In genomic region chr2:175166216-175166824, GRCh38 we compare ENCODE assay signal across 9 cellular contexts. TPM values are rescaled to one million over a fixed set of nuclear protein-coding genes. Genes with fewer than 3 reads are reported as not detected.
DNase-seq lines count a peak whose midpoint lies in the region; ATAC-seq and TF ChIP-seq lines count a peak whose summit lies in the region.
"Had no signal": no experiment of that assay in that cellular context is flagged by ENCODE, and none has a peak within 500 bp of the region (broad histone marks: within the 10 kb centered on the region; RNA-seq: fewer than 3 reads in every experiment).

No MANE protein-coding gene starts in this region.

- H3K4me1 ChIP-seq in right atrium auricular region (peaks cover 0 to 27% of the 10 kb centered on the region in 2 donors), upper lobe of right lung (peaks cover 18% of the 10 kb centered on the region)

- TF ChIP-seq CTCF in right atrium auricular region (IDR thresholded peaks at IDR 0.05) (no peak), kidney epithelial cell (IDR thresholded peaks at IDR 0.05; ENCODE audit: insufficient read depth, low read length, poor library complexity, severe bottlenecking) (no peak), upper lobe of right lung (IDR thresholded peaks at IDR 0.05) (no peak)

- intact Hi-C loops in Right ventricle myocardium superior (cut with DNase I): no loop called here
- intact Hi-C loops in upper lobe of right lung (cut with DNase I): no loop called here

- no peaks in the 10 kb centered on the region for H3K27me3 ChIP-seq in right atrium auricular region
- H3K27me3 ChIP-seq in kidney epithelial cell (ENCODE audit: control insufficient read depth, insufficient read depth, low read length): no peaks in the 10 kb centered on the region
- H3K27me3 ChIP-seq in upper lobe of right lung: no peaks in the 10 kb centered on the region

- no peaks in the 10 kb centered on the region for H3K27me3 Mint-ChIP-seq in activated T-helper 17 cell treated with anti-CD3 and anti-CD28 coated beads, Interleukin-2, amount 50 U/mL, for 72 hours

- DNase-seq in right atrium auricular region (ENCODE audit: low spot score): no peak
- no peak for DNase-seq in Right ventricle myocardium superior
- DNase-seq in kidney epithelial cell (ENCODE audit: low read depth): no peak
- no peak for DNase-seq in upper lobe of right lung
- no peak for DNase-seq in activated gamma-delta T cell (lab: John Stamatoyannopoulos, UW)
- DNase-seq in ecto neural progenitor cell (ENCODE audit: low spot score): no peak
- no peak for DNase-seq in iPS-NIHi11 (ENCODE audit: low spot score)
- DNase-seq: RPMI8226 had no signal

- ATAC-seq in Right ventricle myocardium superior (ENCODE audit: poor library complexity) (no peak), upper lobe of right lung (no peak)
- no peak for ATAC-seq in activated T-helper 17 cell treated with anti-CD3 and anti-CD28 coated beads, Interleukin-2, amount 50 U/mL, for 72 hours (replicated peaks)

- no peaks in the 10 kb centered on the region for H3K9me3 Mint-ChIP-seq in activated T-helper 17 cell treated with anti-CD3 and anti-CD28 coated beads, Interleukin-2, amount 50 U/mL, for 72 hours

- H3K4me1 Mint-ChIP-seq in activated T-helper 17 cell treated with anti-CD3 and anti-CD28 coated beads, Interleukin-2, amount 50 U/mL, for 72 hours: peaks cover 15% of the 10 kb centered on the region

- no peaks in the 10 kb centered on the region for H3K9me3 ChIP-seq in right atrium auricular region
- H3K9me3 ChIP-seq in upper lobe of right lung: no peaks in the 10 kb centered on the region

- H3K36me3 ChIP-seq in right atrium auricular region (no peaks in the 10 kb centered on the region), kidney epithelial cell (ENCODE audit: control insufficient read depth, insufficient read depth, low read length) (no peaks in the 10 kb centered on the region), upper lobe of right lung (no peaks in the 10 kb centered on the region)

- H3K4me3 ChIP-seq in right atrium auricular region (peak overlapping the region; percentile 73 to 88), kidney epithelial cell (ENCODE audit: low read depth, low read length) (peak overlapping the region; percentile 74), upper lobe of right lung (peak overlapping the region; percentile 73)

- H3K27ac Mint-ChIP-seq in activated T-helper 17 cell treated with anti-CD3 and anti-CD28 coated beads, Interleukin-2, amount 50 U/mL, for 72 hours: peak overlapping the region; percentile 96

- H3K4me3 Mint-ChIP-seq in activated T-helper 17 cell treated with anti-CD3 and anti-CD28 coated beads, Interleukin-2, amount 50 U/mL, for 72 hours: peak overlapping the region; percentile 88

- peaks cover 30% of the 10 kb centered on the region for H3K36me3 Mint-ChIP-seq in activated T-helper 17 cell treated with anti-CD3 and anti-CD28 coated beads, Interleukin-2, amount 50 U/mL, for 72 hours (ENCODE audit: low read depth)

- H3K27ac ChIP-seq in right atrium auricular region (peak overlapping the region in 1 of 2 donors; percentile 95), upper lobe of right lung (no peak overlapping the region)

RNA-seq across cellular contexts. Expression of gene ATF2, which starts 1.7 kb away (rescaled TPM):
- total RNA-seq in right atrium auricular region (10 to 100 TPM; 22.3 to 28.1 TPM), Right ventricle myocardium superior (21.8 TPM), kidney epithelial cell (35.1 and 38.9 TPM in 2 replicates), upper lobe of right lung (51.2 TPM)
- 10 to 100 TPM; 57.5 to 64.1 TPM for total RNA-seq in activated T-helper 17 cell treated with anti-CD3 and anti-CD28 coated beads, Interleukin-2, amount 50 U/mL, for 72 hours

RNA-seq across cellular contexts. Expression of gene ATP5MC3, which starts 15.2 kb away (rescaled TPM):
- total RNA-seq in right atrium auricular region (100 to 1,000 TPM; 492 to 746 TPM), Right ventricle myocardium superior (1,284 TPM), kidney epithelial cell (137 and 159 TPM in 2 replicates), upper lobe of right lung (113 TPM)
- 100 to 1,000 TPM; 200 to 416 TPM for total RNA-seq in activated T-helper 17 cell treated with anti-CD3 and anti-CD28 coated beads, Interleukin-2, amount 50 U/mL, for 72 hours
